In the genomic region with DNA sequence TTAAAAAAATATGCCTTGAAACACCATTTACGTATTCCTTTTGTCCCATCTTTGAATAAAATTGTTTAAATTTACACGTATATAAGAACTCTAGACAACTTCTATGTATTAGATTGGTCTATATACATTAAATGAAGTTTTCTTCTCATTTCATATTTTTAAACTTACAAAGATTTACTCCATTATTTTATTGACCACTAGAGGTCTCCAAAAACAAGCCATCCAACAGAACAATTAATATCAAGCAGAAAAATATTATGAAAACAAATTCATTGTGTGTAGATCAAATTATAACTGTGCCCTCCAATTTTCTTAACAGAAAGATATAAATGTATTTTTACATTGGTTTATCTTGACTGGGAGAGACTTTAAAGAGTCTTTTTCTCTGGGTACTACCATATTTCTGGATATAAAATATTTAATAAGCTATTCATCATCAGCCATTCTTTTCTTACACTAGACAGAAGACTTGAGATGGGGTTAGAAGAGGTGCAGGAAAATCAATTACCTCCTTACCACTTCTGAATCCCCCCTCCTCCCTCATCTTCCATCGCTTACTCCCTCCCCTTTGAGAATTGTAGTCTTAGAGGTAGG, we compare ENCODE assay signal across 9 cellular contexts.
DNase-seq lines count a peak whose midpoint lies in the region; ATAC-seq, FAIRE-seq and TF ChIP-seq lines count a peak whose summit lies in the region.
"Had no signal": no experiment of that assay in that cellular context is flagged by ENCODE, and none has a peak within 500 bp of the region (broad histone marks: within the 10 kb centered on the region; RNA-seq: fewer than 3 reads in every experiment).

No MANE protein-coding gene starts in this region.

- TF ChIP-seq POLR2A in K562 (conservative IDR thresholded peaks at IDR 0.05), result no peak

- H3K27ac ChIP-seq in CD4-positive, alpha-beta T cell (ENCODE audit: low read depth, low read length), result no peak overlapping the region
- no peak overlapping the region for H3K27ac ChIP-seq in K562 (ENCODE audit: extremely low read depth, low read depth, low read length)

- no peaks in the 10 kb centered on the region for H4K20me1 ChIP-seq in K562 (replicated peaks; ENCODE audit: control insufficient read depth, insufficient read depth, low read length)

- H3K4me3 ChIP-seq in K562, result no peak overlapping the region

- in situ Hi-C loops in K562 (cut with MboI), result no loop called here

- H3K9me3 Mint-ChIP-seq in CD4-positive, alpha-beta T cell, result no peaks in the 10 kb centered on the region
- H3K9me3 Mint-ChIP-seq in HFFc6 (no peaks in the 10 kb centered on the region), natural killer cell (no peaks in the 10 kb centered on the region), immature natural killer cell (peaks cover 0 to 2% (median 0%) of the 10 kb centered on the region in 6 donors)
- H3K9me3 Mint-ChIP-seq: dendritic cell treated with granulocyte-macrophage colony-stimulating factor and Interleukin-4, amounts not matched to agents 40 ng/mL and 50 ng/mL, for 4 days had no signal

- H3K4me2 ChIP-seq in K562 (ENCODE audit: insufficient read depth, low read length), result no peak overlapping the region

- H3K36me3 ChIP-seq in K562 (ENCODE audit: control insufficient read depth, insufficient read depth, low read length), result no peaks in the 10 kb centered on the region

- no peak overlapping the region for H3K9ac ChIP-seq in K562 (ENCODE audit: insufficient read depth in 1 of 2, low read depth in 2 of 2, low read length in 2 of 2)

- H3K79me2 ChIP-seq in K562 (ENCODE audit: control insufficient read depth, insufficient read depth, low read length), result no peaks in the 10 kb centered on the region

- no peak for ATAC-seq in CD4-positive, alpha-beta T cell (ENCODE audit: poor library complexity)
- ATAC-seq in K562 (no peak), natural killer cell (no peak), HG03460 (IDR thresholded peaks at IDR 0.05; ENCODE audit: unreplicated experiment) (no peak)

- peak overlapping the region; percentile 7 for H3K27ac Mint-ChIP-seq in CD4-positive, alpha-beta T cell
- no peak overlapping the region for H3K27ac Mint-ChIP-seq in HFFc6
- H3K27ac Mint-ChIP-seq in natural killer cell, result no peak overlapping the region
- H3K27ac Mint-ChIP-seq in immature natural killer cell, result no peak overlapping the region
- H3K27ac Mint-ChIP-seq: dendritic cell treated with granulocyte-macrophage colony-stimulating factor and Interleukin-4, amounts not matched to agents 40 ng/mL and 50 ng/mL, for 4 days had no signal

- TF ChIP-seq EP300 in K562 (IDR thresholded peaks at IDR 0.05; ENCODE audit: low read length), result no peak

- H3K4me1 Mint-ChIP-seq in CD4-positive, alpha-beta T cell (ENCODE audit: low read depth), result peaks cover 53% of the 10 kb centered on the region
- H3K4me1 Mint-ChIP-seq in HFFc6 (ENCODE audit: low read depth) (no peaks in the 10 kb centered on the region), natural killer cell (peaks cover 9 to 11% of the 10 kb centered on the region in 2 donors), immature natural killer cell (peaks cover 10 to 12% of the 10 kb centered on the region in 2 donors)

- H3K4me3 Mint-ChIP-seq in CD4-positive, alpha-beta T cell, result no peak overlapping the region
- H3K4me3 Mint-ChIP-seq in HFFc6 (no peak overlapping the region), natural killer cell (no peak overlapping the region), immature natural killer cell (no peak overlapping the region)
- H3K4me3 Mint-ChIP-seq: dendritic cell treated with granulocyte-macrophage colony-stimulating factor and Interleukin-4, amounts not matched to agents 40 ng/mL and 50 ng/mL, for 4 days had no signal

- H3K27me3 ChIP-seq in CD4-positive, alpha-beta T cell (ENCODE audit: control insufficient read depth, insufficient read depth, low read length), result no peaks in the 10 kb centered on the region
- no peaks in the 10 kb centered on the region for H3K27me3 ChIP-seq in K562 (ENCODE audit: control insufficient read depth in 2 of 2, insufficient read depth in 2 of 2, low read length in 2 of 2)

- no peaks in the 10 kb centered on the region for H3K4me1 ChIP-seq in K562 (replicated peaks in 1 of 2; ENCODE audit: control insufficient read depth in 2 of 2, insufficient read depth in 2 of 2, low read length in 2 of 2)

- peak; percentile 15 for FAIRE-seq in K562 (lab: Jason Lieb, UNC)

- DNase-seq in CD4-positive, alpha-beta T cell, result no peak
- DNase-seq in HFFc6 (no peak), K562 (ENCODE audit: extremely low read depth in 1 of 4, low spot score in 3 of 4) (peak in 1 of 4 experiments; percentile 9), natural killer cell (no peak), immature natural killer cell (no peak), occipital lobe (lab: John Stamatoyannopoulos, UW) (no peak), HEK293T (ENCODE audit: extremely low spot score) (no peak)

- TF ChIP-seq CTCF in CD4-positive, alpha-beta T cell (IDR thresholded peaks at IDR 0.05), result peak; percentile 89
- TF ChIP-seq CTCF in HFFc6 (IDR thresholded peaks at IDR 0.05) (peak; percentile 95), K562 (IDR thresholded peaks at IDR 0.05 in 2 of 3, conservative IDR thresholded peaks at IDR 0.05 in 1 of 3; ENCODE audit: insufficient read depth in 2 of 3, low read depth in 1 of 3, low read length in 3 of 3) (peak in 1 of 3 experiments; percentile 63; a peak in 3 of 6 replicates), natural killer cell (IDR thresholded peaks at IDR 0.05) (peak; percentile 70)

- 5% methylated on average over 3 of the region's 3 CpGs for WGBS in K562 (ENCODE audit: insufficient coverage, low coverage, missing lambda C conversion rate)

- BruUV-seq in K562 (replicated peaks; lab: Mats Ljungman, UMichigan), result no TSS peak

- intact Hi-C loops in CD4-positive, alpha-beta T cell (cut with DNase I, micrococcal nuclease), result loop anchor here (1.0 to 10.0 kb wide), 4 partner anchors 67 to 423 kb away; partner anchors contain the start of gene DPP4 (in 1 of the 2)
- intact Hi-C loops in K562 (cut with micrococcal nuclease), result loop anchor here (5.0 kb wide), 2 partner anchors 115 to 290 kb away; no protein-coding TSS in a partner anchor
- intact Hi-C loops in natural killer cell (cut with micrococcal nuclease), result no loop called here

- no peaks in the 10 kb centered on the region for H3K9me1 ChIP-seq in K562 (ENCODE audit: control insufficient read depth, insufficient read depth, low read length)

- TF ChIP-seq RAD21 in K562 (CRISPR knock-in tag; conservative IDR thresholded peaks at IDR 0.05 in 1 of 2, IDR thresholded peaks at IDR 0.05 in 1 of 2), result no peak; a peak in 1 of 4 replicates

- POLR2A ChIA-PET in CD4-positive, alpha-beta T cell (lab: Charles Lee), result interaction anchor here (0.8 to 1.1 kb wide), 2 partner anchors 53 to 119 kb away, joined by 3 to 5 read pairs; no protein-coding TSS in a partner anchor
- POLR2A ChIA-PET in K562 (lab: Yijun Ruan, JAX), result no interaction called here
- POLR2A ChIA-PET in HEK293T (lab: Yijun Ruan, JAX), result no interaction called here

- CTCF ChIA-PET in CD4-positive, alpha-beta T cell (lab: Charles Lee), result interaction anchor here (0.7 to 1.6 kb wide), 3 partner anchors 13 to 109 kb away, joined by 4 to 5 read pairs (median 4); partner anchors contain the start of gene DPP4
- CTCF ChIA-PET in K562 (lab: Yijun Ruan, JAX; ENCODE audit: low intra/inter-chr PET ratio), result interaction anchor here (0.8 kb wide), 1 partner anchor 116 kb away, joined by 5 read pairs; no protein-coding TSS in a partner anchor
- CTCF ChIA-PET in HEK293T (lab: Yijun Ruan, JAX), result no interaction called here

- H3K27me3 Mint-ChIP-seq in CD4-positive, alpha-beta T cell, result no peaks in the 10 kb centered on the region
- H3K27me3 Mint-ChIP-seq in HFFc6 (ENCODE audit: insufficient read depth) (no peaks in the 10 kb centered on the region), natural killer cell (ENCODE audit: low read depth in 2 of 2) (no peaks in the 10 kb centered on the region), immature natural killer cell (ENCODE audit: low read depth in 3 of 3) (peaks cover 0 to 1% (median 0%) of the 10 kb centered on the region in 3 donors)
- H3K27me3 Mint-ChIP-seq: dendritic cell treated with granulocyte-macrophage colony-stimulating factor and Interleukin-4, amounts not matched to agents 40 ng/mL and 50 ng/mL, for 4 days had no signal

- H3K36me3 Mint-ChIP-seq in CD4-positive, alpha-beta T cell (ENCODE audit: low read depth), result peaks cover 28% of the 10 kb centered on the region
- H3K36me3 Mint-ChIP-seq in HFFc6 (ENCODE audit: low read depth) (peaks cover 10% of the 10 kb centered on the region), natural killer cell (no peaks in the 10 kb centered on the region), immature natural killer cell (no peaks in the 10 kb centered on the region)

- H3K9me3 ChIP-seq in CD4-positive, alpha-beta T cell (ENCODE audit: control insufficient read depth, low read length), result no peaks in the 10 kb centered on the region
- no peaks in the 10 kb centered on the region for H3K9me3 ChIP-seq in K562 (replicated peaks; ENCODE audit: control insufficient read depth, insufficient read depth, low read depth, low read length)

- no peak overlapping the region for H2AFZ ChIP-seq in K562 (ENCODE audit: low read depth, low read length)

TF ChIP-seq in K562, 482 proteins besides CTCF, POLR2A, EP300 and RAD21 (continues in another document):
- TF ChIP-seq KLF16 (IDR thresholded peaks at IDR 0.05), result peak; percentile 43; the same call in 1 of the 2 replicates

TF ChIP-seq in HEK293T, 16 proteins besides CTCF, POLR2A, EP300 and RAD21:
- TF ChIP-seq BHLHE40 (IDR thresholded peaks at IDR 0.05; ENCODE audit: borderline replicate concordance) (no peak), HDGF (IDR thresholded peaks at IDR 0.05; ENCODE audit: borderline replicate concordance) (no peak), SUZ12 (IDR thresholded peaks at IDR 0.05) (no peak), NFRKB (IDR thresholded peaks at IDR 0.05) (no peak), ZNF384 (IDR thresholded peaks at IDR 0.05) (no peak), FOXK2 (IDR thresholded peaks at IDR 0.05) (no peak), LEF1 (IDR thresholded peaks at IDR 0.05; ENCODE audit: borderline replicate concordance) (no peak)
- TF ChIP-seq, protein P1, sequence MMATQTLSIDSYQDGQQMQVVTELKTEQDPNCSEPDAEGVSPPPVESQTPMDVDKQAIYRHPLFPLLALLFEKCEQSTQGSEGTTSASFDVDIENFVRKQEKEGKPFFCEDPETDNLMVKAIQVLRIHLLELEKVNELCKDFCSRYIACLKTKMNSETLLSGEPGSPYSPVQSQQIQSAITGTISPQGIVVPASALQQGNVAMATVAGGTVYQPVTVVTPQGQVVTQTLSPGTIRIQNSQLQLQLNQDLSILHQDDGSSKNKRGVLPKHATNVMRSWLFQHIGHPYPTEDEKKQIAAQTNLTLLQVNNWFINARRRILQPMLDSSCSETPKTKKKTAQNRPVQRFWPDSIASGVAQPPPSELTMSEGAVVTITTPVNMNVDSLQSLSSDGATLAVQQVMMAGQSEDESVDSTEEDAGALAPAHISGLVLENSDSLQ (IDR thresholded peaks at IDR 0.05), result no peak
